In genomic region chr18:76754381-76754780, GRCh38 we compare ENCODE assay signal across 27 cellular contexts.
"Had no signal": no experiment of that assay in that cellular context is flagged by ENCODE, and none has a peak within 500 bp of the region (broad histone marks: within the 10 kb centered on the region; RNA-seq: fewer than 3 reads in every experiment).

No MANE protein-coding gene starts in this region.

- H3K9me3 ChIP-seq: prostate gland had no signal

- H3K27ac Mint-ChIP-seq: activated CD4-positive, alpha-beta memory T cell treated with anti-CD3 and anti-CD28 coated beads, Interleukin-2, amount 10 ng/mL, durations not matched to agents 7 days and 5 days; activated CD4-positive, alpha-beta T cell treated with anti-CD3 and anti-CD28 coated beads, Interleukin-2, amount 10 ng/mL, durations not matched to agents 24 days and 14 days; activated T-helper 17 cell treated with anti-CD3 and anti-CD28 coated beads, Interleukin-2, amount 50 U/mL, for 72 hours; effector memory CD8-positive, alpha-beta T cell; memory B cell; naive thymus-derived CD8-positive, alpha-beta T cell; T-helper 2 cell treated with Interferon-gamma antibody and Interleukin-4, amounts not matched to agents 5 μg/mL and 100 μg/mL, for 36 hours had no signal

- DNase-seq: activated CD4-positive, alpha-beta memory T cell treated with anti-CD3 and anti-CD28 coated beads, Interleukin-2, amount 10 ng/mL, durations not matched to agents 7 days and 5 days; activated CD4-positive, alpha-beta T cell treated with anti-CD3 and anti-CD28 coated beads, Interleukin-2, amount 10 ng/mL, durations not matched to agents 24 days and 14 days; activated gamma-delta T cell treated with Interleukin-2 at 50 U/mL for 16 hours; activated naive CD4-positive, alpha-beta T cell treated with anti-CD3 and anti-CD28 coated beads, Interleukin-2, amount 50 U/mL, for 16 hours; activated T-cell treated with anti-CD3 and anti-CD28 coated beads, Interleukin-2, amount 50 U/mL, for 4 hours; amygdala; caudate nucleus; cortex of kidney; effector memory CD8-positive, alpha-beta T cell; foreskin fibroblast; hippocampal formation; left cardiac atrium; naive thymus-derived CD8-positive, alpha-beta T cell; nucleus accumbens; pancreas; retina; stimulated activated CD4-positive, alpha-beta T cell treated with anti-CD3 and anti-CD28 coated beads, Interleukin-15, amount 100 ng/mL, for 24 hours; stimulated activated CD4-positive, alpha-beta T cell treated with anti-CD3 and anti-CD28 coated beads, Interleukin-2, amount 100 ng/mL, for 24 hours; stimulated activated naive CD4-positive, alpha-beta T cell treated with Interleukin-2 at 50 U/mL for 16 hours; WERI-Rb-1 had no signal

- ATAC-seq: activated CD4-positive, CD25-positive, alpha-beta regulatory T cell treated with anti-CD3 and anti-CD28 coated beads, Interleukin-2, amount 50 U/mL, for 24 hours; activated T-cell treated with anti-CD3 and anti-CD28 coated beads, Interleukin-2, amount 50 U/mL, for 4 hours; activated T-helper 17 cell treated with anti-CD3 and anti-CD28 coated beads, Interleukin-2, amount 50 U/mL, for 72 hours; effector memory CD8-positive, alpha-beta T cell; left cardiac atrium; naive thymus-derived CD8-positive, alpha-beta T cell; pancreas had no signal

- H3K4me3 ChIP-seq: pancreas, prostate gland, tibial nerve had no signal

- H3K4me3 Mint-ChIP-seq: activated CD4-positive, alpha-beta memory T cell treated with anti-CD3 and anti-CD28 coated beads, Interleukin-2, amount 10 ng/mL, durations not matched to agents 7 days and 5 days; activated CD4-positive, alpha-beta T cell treated with anti-CD3 and anti-CD28 coated beads, Interleukin-2, amount 10 ng/mL, durations not matched to agents 24 days and 14 days; activated T-cell treated with anti-CD3 and anti-CD28 coated beads, Interleukin-2, amount 50 U/mL, for 4 hours; activated T-helper 17 cell treated with anti-CD3 and anti-CD28 coated beads, Interleukin-2, amount 50 U/mL, for 72 hours; effector memory CD8-positive, alpha-beta T cell; memory B cell; naive thymus-derived CD8-positive, alpha-beta T cell; neural crest cell; T-helper 2 cell treated with Interferon-gamma antibody and Interleukin-4, amounts not matched to agents 5 μg/mL and 100 μg/mL, for 36 hours had no signal

- H3K4me1 ChIP-seq: pancreas, prostate gland had no signal

- H3K27ac ChIP-seq: pancreas, prostate gland, tibial nerve, WERI-Rb-1 had no signal

- H3K4me1 Mint-ChIP-seq: activated CD4-positive, alpha-beta memory T cell treated with anti-CD3 and anti-CD28 coated beads, Interleukin-2, amount 10 ng/mL, durations not matched to agents 7 days and 5 days; activated CD4-positive, alpha-beta T cell treated with anti-CD3 and anti-CD28 coated beads, Interleukin-2, amount 10 ng/mL, durations not matched to agents 24 days and 14 days; activated T-helper 17 cell treated with anti-CD3 and anti-CD28 coated beads, Interleukin-2, amount 50 U/mL, for 72 hours; memory B cell had no signal

- H3K36me3 ChIP-seq: pancreas, prostate gland, tibial nerve, WERI-Rb-1 had no signal

- H3K27me3 ChIP-seq: pancreas, tibial nerve had no signal

- H3K27me3 Mint-ChIP-seq: activated T-helper 17 cell treated with anti-CD3 and anti-CD28 coated beads, Interleukin-2, amount 50 U/mL, for 72 hours; memory B cell; naive thymus-derived CD8-positive, alpha-beta T cell had no signal
